12 cellular contexts compared by ENCODE assay signal in genomic region chr15:56467626-56468025, GRCh38. TPM values are rescaled to one million over a fixed set of nuclear protein-coding genes. Genes with fewer than 3 reads are reported as not detected.
DNase-seq lines count a peak whose midpoint lies in the region; ATAC-seq and TF ChIP-seq lines count a peak whose summit lies in the region.
"Had no signal": no experiment of that assay in that cellular context is flagged by ENCODE, and none has a peak within 500 bp of the region (broad histone marks: within the 10 kb centered on the region; RNA-seq: fewer than 3 reads in every experiment).

No MANE protein-coding gene starts in this region.

- peaks cover 19% of the 10 kb centered on the region for H3K27me3 ChIP-seq in CD4-positive, alpha-beta T cell (ENCODE audit: control insufficient read depth, insufficient read depth, low read length)
- H3K27me3 ChIP-seq in Karpas-422 (ENCODE audit: low read length): no peaks in the 10 kb centered on the region

- no peaks in the 10 kb centered on the region for H3K36me3 ChIP-seq in Karpas-422 (ENCODE audit: insufficient read depth, low read length)

- peaks cover 29% of the 10 kb centered on the region for H3K27me3 Mint-ChIP-seq in CD4-positive, alpha-beta T cell

- peak overlapping the region; percentile 29 for H2AFZ ChIP-seq in Karpas-422 (ENCODE audit: low read length)

- WGBS in lower leg skin, 2 donors: 63% methylated on average over 3 of the region's 3 CpGs

- no peak for TF ChIP-seq CTCF in CD4-positive, alpha-beta T cell (IDR thresholded peaks at IDR 0.05)
- TF ChIP-seq CTCF in epithelial cell of proximal tubule (conservative IDR thresholded peaks at IDR 0.05; ENCODE audit: low read depth, low read length) (no peak), lower leg skin (IDR thresholded peaks at IDR 0.05) (no peak)

- no peaks in the 10 kb centered on the region for H3K9me3 Mint-ChIP-seq in CD4-positive, alpha-beta T cell
- H3K9me3 Mint-ChIP-seq: CD14-positive monocyte had no signal

- H3K79me2 ChIP-seq in Karpas-422 (ENCODE audit: low read length): peaks cover 16% of the 10 kb centered on the region

- no peak for DNase-seq in CD4-positive, alpha-beta T cell
- DNase-seq in Karpas-422 (peak; percentile 46), epithelial cell of proximal tubule (ENCODE audit: low read depth) (no peak), renal cortical epithelial cell (ENCODE audit: low read depth) (peak; percentile 81), Right ventricle myocardium inferior (ENCODE audit: missing footprints) (no peak), T-helper 1 cell (no peak), lower leg skin (ENCODE audit: low spot score in 2 of 2) (no peak)
- DNase-seq: NCI-H2171 treated with DMSO at 0.1 percent for 48 hours, NCI-H510A, NCI-H82 had no signal

- peaks cover 31% of the 10 kb centered on the region for H3K4me1 Mint-ChIP-seq in CD4-positive, alpha-beta T cell (ENCODE audit: low read depth)

- H3K4me3 Mint-ChIP-seq in CD4-positive, alpha-beta T cell: peak overlapping the region; percentile 87

- H3K36me3 Mint-ChIP-seq in CD4-positive, alpha-beta T cell (ENCODE audit: low read depth): no peaks in the 10 kb centered on the region
- H3K36me3 Mint-ChIP-seq: CD14-positive monocyte had no signal

- intact Hi-C loops in CD4-positive, alpha-beta T cell (cut with DNase I, micrococcal nuclease): no loop called here
- intact Hi-C loops in Right ventricle myocardium inferior (cut with DNase I): no loop called here
- intact Hi-C loops in lower leg skin (cut with DNase I; ENCODE audit: low total_unique reads): no loop called here

- no peak for TF ChIP-seq POLR2A in lower leg skin (IDR thresholded peaks at IDR 0.05)

- H4K20me1 ChIP-seq in Karpas-422 (ENCODE audit: insufficient read depth, low read depth, low read length): no peaks in the 10 kb centered on the region

- H3K9me2 ChIP-seq in Karpas-422 (replicated peaks; ENCODE audit: insufficient read depth, low read length): no peaks in the 10 kb centered on the region

- H3K9ac ChIP-seq in Karpas-422 (ENCODE audit: low read length): peak overlapping the region; percentile 52

- peak overlapping the region; percentile 69 for H3K4me2 ChIP-seq in Karpas-422 (ENCODE audit: low read depth, low read length, poor library complexity, severe bottlenecking)

- H3K27ac Mint-ChIP-seq in CD4-positive, alpha-beta T cell: no peak overlapping the region

- CTCF ChIA-PET in CD4-positive, alpha-beta T cell (lab: Charles Lee): no interaction called here

- POLR2A ChIA-PET in CD4-positive, alpha-beta T cell (lab: Charles Lee): no interaction called here

- H3K27ac ChIP-seq in CD4-positive, alpha-beta T cell (ENCODE audit: low read depth, low read length): no peak overlapping the region
- H3K27ac ChIP-seq in Karpas-422 (ENCODE audit: low read length): peak overlapping the region; percentile 75

- H3K9me3 ChIP-seq in CD4-positive, alpha-beta T cell (ENCODE audit: control insufficient read depth, low read length): no peaks in the 10 kb centered on the region
- H3K9me3 ChIP-seq in Karpas-422 (ENCODE audit: low read length): no peaks in the 10 kb centered on the region

- peaks cover 47% of the 10 kb centered on the region for H3K4me1 ChIP-seq in Karpas-422 (ENCODE audit: low read length)

- H3K4me3 ChIP-seq in Karpas-422 (ENCODE audit: low read length) (peak overlapping the region; percentile 45), epithelial cell of proximal tubule (ENCODE audit: low read depth, low read length) (peak overlapping the region; percentile 48), lower leg skin (ENCODE audit: low read depth, poor library complexity, severe bottlenecking) (no peak overlapping the region)

- no peak for ATAC-seq in CD4-positive, alpha-beta T cell (ENCODE audit: poor library complexity)
- no peak for ATAC-seq in Right ventricle myocardium inferior

RNA-seq across cellular contexts. Expression of gene MNS1, which starts 2.7 kb away (rescaled TPM):
- under 1 TPM in 1 of 2 experiments, not detected in 1; 0.20 TPM for total RNA-seq in CD4-positive, alpha-beta T cell
- 3.5 and 4.6 TPM in 2 replicates for total RNA-seq in Karpas-422 (2014; rRNA removed; shearing (Covaris generic); ENCODE audit: low replicate concordance)
- 3.1 and 4.8 TPM in 2 replicates for total RNA-seq in epithelial cell of proximal tubule
- total RNA-seq in renal cortical epithelial cell: 0.35 and 4.2 TPM in 2 replicates
- total RNA-seq in Right ventricle myocardium inferior: 1.0 TPM
- under 1 TPM in 2 of 4 donors, not detected in 2; 0.37 to 0.78 TPM for total RNA-seq in lower leg skin
- total RNA-seq: H1 had no signal

Comparison
In these comparisons a context has a peak if more than half of its experiments do, and no peak if none do; other contexts are left out.
1. DNase-seq: peak in Karpas-422 (single experiment) and renal cortical epithelial cell (single experiment); none in CD4-positive, alpha-beta T cell (0 of 10), epithelial cell of proximal tubule (single experiment), Right ventricle myocardium inferior (single experiment), T-helper 1 cell (0 of 5) and lower leg skin (0 of 2).